In genomic region chr2:54052825-54053718, GRCh38 we compare ENCODE assay signal across 1 cellular context.
TF ChIP-seq lines count a peak whose summit lies in the region.

No MANE protein-coding gene starts in this region.

TF ChIP-seq in H1, 55 proteins besides CTCF, POLR2A, EP300 and RAD21 (continued from another document):
- TF ChIP-seq, protein P1, sequence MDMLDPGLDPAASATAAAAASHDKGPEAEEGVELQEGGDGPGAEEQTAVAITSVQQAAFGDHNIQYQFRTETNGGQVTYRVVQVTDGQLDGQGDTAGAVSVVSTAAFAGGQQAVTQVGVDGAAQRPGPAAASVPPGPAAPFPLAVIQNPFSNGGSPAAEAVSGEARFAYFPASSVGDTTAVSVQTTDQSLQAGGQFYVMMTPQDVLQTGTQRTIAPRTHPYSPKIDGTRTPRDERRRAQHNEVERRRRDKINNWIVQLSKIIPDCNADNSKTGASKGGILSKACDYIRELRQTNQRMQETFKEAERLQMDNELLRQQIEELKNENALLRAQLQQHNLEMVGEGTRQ (IDR thresholded peaks at IDR 0.05; ENCODE audit: low read length) = no peak
- TF ChIP-seq RXRA (IDR thresholded peaks at IDR 0.05; ENCODE audit: insufficient read depth, low read depth, low read length) = no peak
- no peak for TF ChIP-seq RBBP5 (IDR thresholded peaks at IDR 0.05; ENCODE audit: borderline replicate concordance, low read depth, low read length)
- no peak for TF ChIP-seq SUZ12 (IDR thresholded peaks at IDR 0.05; ENCODE audit: low read length)
- TF ChIP-seq CBX8 (IDR thresholded peaks at IDR 0.05; ENCODE audit: borderline replicate concordance, low read depth, low read length) = no peak
- no peak for TF ChIP-seq SP2 (IDR thresholded peaks at IDR 0.05; ENCODE audit: low read length)
- no peak for TF ChIP-seq POLR2AphosphoS5 (IDR thresholded peaks at IDR 0.05; ENCODE audit: low read depth, low read length)
- no peak for TF ChIP-seq KDM5A (IDR thresholded peaks at IDR 0.05; ENCODE audit: low read length)
- no peak for TF ChIP-seq SIN3A (conservative IDR thresholded peaks at IDR 0.05 in 1 of 2, IDR thresholded peaks at IDR 0.05 in 1 of 2; ENCODE audit: low read depth in 1 of 2, low read length in 2 of 2)
- TF ChIP-seq BRCA1 (IDR thresholded peaks at IDR 0.05; ENCODE audit: low read depth, low read length) = no peak
- TF ChIP-seq SRF (IDR thresholded peaks at IDR 0.05; ENCODE audit: low read depth, low read length) = no peak
